ENCODE assay signal across 8 cellular contexts in genomic region chr2:234446404-234447076, GRCh38. TPM values are rescaled to one million over a fixed set of nuclear protein-coding genes. Genes with fewer than 3 reads are reported as not detected.
DNase-seq lines count a peak whose midpoint lies in the region; TF ChIP-seq lines count a peak whose summit lies in the region.

No MANE protein-coding gene starts in this region.

- H4K20me1 ChIP-seq in H9 (ENCODE audit: control insufficient read depth, insufficient read depth, insufficient read length), result no peaks in the 10 kb centered on the region

- H2BK12ac ChIP-seq in H9 (ENCODE audit: insufficient read length, low read depth, low read length), result no peak overlapping the region

- H3K9me3 Mint-ChIP-seq in H9, result no peaks in the 10 kb centered on the region

- WGBS in H9 (ENCODE audit: extremely low coverage, insufficient read length, low lambda C conversion rate), result no CpG with 5 or more reads among the region's 18 CpGs

- no peaks in the 10 kb centered on the region for H3K27me3 ChIP-seq in GM06990 (replicated peaks; ENCODE audit: control insufficient read depth, insufficient read depth, low read length)
- H3K27me3 ChIP-seq in H9 (ENCODE audit: insufficient read depth, low read length), result no peaks in the 10 kb centered on the region; the same call in 1 of the 2 replicates

- no peaks in the 10 kb centered on the region for H3K79me1 ChIP-seq in H9 (ENCODE audit: insufficient read depth, low read depth, low read length, poor library complexity, severe bottlenecking)

- no peak overlapping the region for H2BK120ac ChIP-seq in H9 (ENCODE audit: low read depth, low read length, poor library complexity, severe bottlenecking)

- DNase-seq in GM06990 (ENCODE audit: extremely low read depth, insufficient read length) (peak; percentile 78), H9 (no peak), NOMO-1 treated with dmso at 0.1 percent for 144 hours (lab: John Stamatoyannopoulos, UW; ENCODE audit: unreplicated experiment) (peak; percentile 97), left kidney (ENCODE audit: low read depth, low spot score) (peak; percentile 26), RKO (ENCODE audit: low spot score) (no peak), NCI-H128 (lab: John Stamatoyannopoulos, UW; ENCODE audit: unreplicated experiment) (no peak)
- DNase-seq in activated effector memory CD4-positive, alpha-beta T cell treated with anti-CD3 and anti-CD28 coated beads, Interleukin-2, amount 50 U/mL, for 16 hours, result peak; percentile 87
- DNase-seq in stimulated activated CD8-positive, alpha-beta memory T cell treated with anti-CD3 and anti-CD28 coated beads, Interleukin-15, amount 100 ng/mL, for 24 hours (ENCODE audit: low read depth), result peak; percentile 33

- no peak overlapping the region for H3K9ac ChIP-seq in H9 (ENCODE audit: extremely low read depth, insufficient read length, low read length)

- H3K23ac ChIP-seq in H9 (ENCODE audit: insufficient read length, low read depth, low read length), result no peak overlapping the region

- no peaks in the 10 kb centered on the region for H3K23me2 ChIP-seq in H9 (ENCODE audit: insufficient read length, low read depth, low read length, poor library complexity, severe bottlenecking)

- no peak overlapping the region for H3K27ac ChIP-seq in H9 (ENCODE audit: insufficient read length, low read depth, low read length)

- no peak overlapping the region for H3K4me2 ChIP-seq in H9 (ENCODE audit: insufficient read depth, insufficient read length, low read length)

- no peaks in the 10 kb centered on the region for H3K79me2 ChIP-seq in H9 (ENCODE audit: insufficient read depth, low read length)

- no peak overlapping the region for H2BK20ac ChIP-seq in H9 (ENCODE audit: low read depth, low read length, poor library complexity, severe bottlenecking)

- peaks cover 34% of the 10 kb centered on the region for H3K27me3 Mint-ChIP-seq in H9 (ENCODE audit: low read depth)

- no peak overlapping the region for H4K5ac ChIP-seq in H9 (ENCODE audit: insufficient read length, low read depth, low read length)

- H3K36me3 Mint-ChIP-seq in H9 (ENCODE audit: insufficient read depth in 1 of 3, low read depth in 3 of 3), result peaks cover 0 to 3% (median 0%) of the 10 kb centered on the region in 3 experiments; a peak in 2 of 7 replicates

- H4K8ac ChIP-seq in H9 (replicated peaks; ENCODE audit: insufficient read length, low read depth, low read length), result no peak overlapping the region

- no peak overlapping the region for H3K14ac ChIP-seq in H9 (ENCODE audit: insufficient read depth, low read length)

- H3K4me1 ChIP-seq in H9 (ENCODE audit: insufficient read depth, low read length), result peaks cover 6% of the 10 kb centered on the region; the same call in 1 of the 2 replicates

- H3K9me3 ChIP-seq in H9 (ENCODE audit: control insufficient read depth, low read depth, low read length), result no peaks in the 10 kb centered on the region

- no peak overlapping the region for H2BK5ac ChIP-seq in H9 (ENCODE audit: insufficient read length, low read length)

- H3K4me3 ChIP-seq in GM06990 (replicated peaks; ENCODE audit: low read depth, low read length), result no peak overlapping the region

- H3K18ac ChIP-seq in H9 (ENCODE audit: insufficient read length, low read depth, low read length), result no peak overlapping the region

- no peaks in the 10 kb centered on the region for H3K36me3 ChIP-seq in GM06990 (ENCODE audit: control insufficient read depth, insufficient read depth, low read length)

- no peak overlapping the region for H2AK5ac ChIP-seq in H9 (ENCODE audit: insufficient read length, low read length)

- no peak overlapping the region; a peak in 1 of 5 replicates for H3K4me3 Mint-ChIP-seq in H9

- no peak overlapping the region for H3K4ac ChIP-seq in H9 (ENCODE audit: low read depth, low read length)

- no peak overlapping the region for H2AFZ ChIP-seq in H9 (ENCODE audit: low read length)

- no peak overlapping the region for H3K56ac ChIP-seq in H9 (ENCODE audit: insufficient read length, low read depth, low read length)

- no peak overlapping the region for H4K91ac ChIP-seq in H9 (ENCODE audit: insufficient read length, low read depth, low read length)

- TF ChIP-seq CTCF in GM06990 (IDR thresholded peaks at IDR 0.05; ENCODE audit: insufficient read depth, low read length, poor library complexity, severe bottlenecking) (no peak), H9 (conservative IDR thresholded peaks at IDR 0.05) (no peak)

- H2BK15ac ChIP-seq in H9 (ENCODE audit: low read depth, low read length), result no peak overlapping the region

- H3K27ac Mint-ChIP-seq in H9, result peak overlapping the region in 2 of 3 experiments; percentile 12 to 62; a peak in 3 of 7 replicates

- peaks cover 46 to 48% of the 10 kb centered on the region in 2 experiments for H3K4me1 Mint-ChIP-seq in H9

- H3T11ph ChIP-seq in H9 (ENCODE audit: low read length), result no peak overlapping the region

RNA-seq across cellular contexts. Expression of gene ARL4C, which starts 50.3 kb away (rescaled TPM):
- 11.2 and 12.0 TPM in 2 replicates for total RNA-seq in H9 (2021)

Comparison
In these comparisons a context has a peak if more than half of its experiments do, and no peak if none do; other contexts are left out.
1. DNase-seq: peak in GM06990 (single experiment), NOMO-1 treated with dmso at 0.1 percent for 144 hours (single experiment), activated effector memory CD4-positive, alpha-beta T cell treated with anti-CD3 and anti-CD28 coated beads, Interleukin-2, amount 50 U/mL, for 16 hours (single experiment), left kidney (single experiment) and stimulated activated CD8-positive, alpha-beta memory T cell treated with anti-CD3 and anti-CD28 coated beads, Interleukin-15, amount 100 ng/mL, for 24 hours (single experiment); none in H9 (single experiment), RKO (single experiment) and NCI-H128 (single experiment).